ENCODE assay signal across 27 cellular contexts in genomic region chr2:15929861-15930260, GRCh38.
"Had no signal": no experiment of that assay in that cellular context is flagged by ENCODE, and none has a peak within 500 bp of the region (broad histone marks: within the 10 kb centered on the region; RNA-seq: fewer than 3 reads in every experiment).

No MANE protein-coding gene starts in this region.

- DNase-seq: activated effector memory CD4-positive, alpha-beta T cell treated with anti-CD3 and anti-CD28 coated beads, Interleukin-2, amount 50 U/mL, for 16 hours; activated effector memory CD4-positive, alpha-beta T cell treated with Interleukin-2 at 50 U/mL for 16 hours; activated gamma-delta T cell; activated gamma-delta T cell treated with Interleukin-2 at 50 U/mL for 16 hours; activated naive CD4-positive, alpha-beta T cell; activated naive CD4-positive, alpha-beta T cell treated with anti-CD3 and anti-CD28 coated beads for 36 hours; activated naive CD4-positive, alpha-beta T cell treated with anti-CD3 and anti-CD28 coated beads, Interleukin-2, amount 10 ng/mL, durations not matched to agents 7 days and 5 days; activated naive CD4-positive, alpha-beta T cell treated with anti-CD3 and anti-CD28 coated beads, Interleukin-2, amount 50 U/mL, for 16 hours; activated naive CD4-positive, alpha-beta T cell treated with Interleukin-2 at 50 U/mL for 16 hours; activated naive CD8-positive, alpha-beta T cell treated with anti-CD3 and anti-CD28 coated beads for 36 hours; activated naive CD8-positive, alpha-beta T cell treated with anti-CD3 and anti-CD28 coated beads, Interleukin-2, amount 10 ng/mL, durations not matched to agents 7 days and 5 days; activated naive CD8-positive, alpha-beta T cell treated with anti-CD3 and anti-CD28 coated beads, Interleukin-2, amount 50 U/mL, for 24 hours; activated T-cell treated with anti-CD3 and anti-CD28 coated beads, Interleukin-2, amount 50 U/mL, for 1 hour; activated T-cell treated with anti-CD3 and anti-CD28 coated beads, Interleukin-2, amount 50 U/mL, for 24 hours; activated T-cell treated with anti-CD3 and anti-CD28 coated beads, Interleukin-2, amount 50 U/mL, for 4 hours; activated T-cell treated with anti-CD3 and anti-CD28 coated beads, Interleukin-2, amount 50 U/mL, for 48 hours; activated T-cell treated with anti-CD3 and anti-CD28 coated beads, Interleukin-2, amount 50 U/mL, for 72 hours; adrenal gland; amniotic stem cell; amygdala; anterior cingulate cortex; aorta; body of pancreas; brain microvascular endothelial cell; caudate nucleus; central memory CD4-positive, alpha-beta T cell; cerebellar nuclear complex had no signal
